Comparison of ENCODE assay signal across 19 cellular contexts in genomic region chr9:92713528-92713927, GRCh38. TPM values are rescaled to one million over a fixed set of nuclear protein-coding genes. Genes with fewer than 3 reads are reported as not detected.
DNase-seq lines count a peak whose midpoint lies in the region; ATAC-seq and TF ChIP-seq lines count a peak whose summit lies in the region.
"Had no signal": no experiment of that assay in that cellular context is flagged by ENCODE, and none has a peak within 500 bp of the region (broad histone marks: within the 10 kb centered on the region; RNA-seq: fewer than 3 reads in every experiment).

No MANE protein-coding gene starts in this region.

- H3K9me3 Mint-ChIP-seq in activated CD8-positive, alpha-beta T cell treated with anti-CD3 and anti-CD28 coated beads, Interleukin-2, amount 10 ng/mL, durations not matched to agents 7 days and 5 days (ENCODE audit: insufficient read depth) = no peaks in the 10 kb centered on the region
- no peaks in the 10 kb centered on the region for H3K9me3 Mint-ChIP-seq in activated CD8-positive, alpha-beta T cell treated with anti-CD3 and anti-CD28 coated beads for 36 hours
- H3K9me3 Mint-ChIP-seq in CD4-positive, alpha-beta memory T cell = no peaks in the 10 kb centered on the region
- H3K9me3 Mint-ChIP-seq in activated T-helper 1 cell treated with anti-CD3 and anti-CD28 coated beads, Interleukin-12 subunit alpha, Interleukin-12 subunit beta, Interleukin-2, Interleukin-4 antibody, amounts not matched to agents 30 ng/mL and 10 ng/mL and 1 ng/mL, durations not matched to agents 14 hours and 24 hours and 36 hours = no peaks in the 10 kb centered on the region
- no peaks in the 10 kb centered on the region for H3K9me3 Mint-ChIP-seq in osteocyte (ENCODE audit: unreplicated experiment)
- no peaks in the 10 kb centered on the region for H3K9me3 Mint-ChIP-seq in activated naive CD8-positive, alpha-beta T cell treated with anti-CD3 and anti-CD28 coated beads, Interleukin-2, amount 50 U/mL, for 24 hours

- no peaks in the 10 kb centered on the region for H3K27me3 ChIP-seq in CD4-positive, alpha-beta memory T cell (ENCODE audit: insufficient read depth, low read length)

- H3K4me1 ChIP-seq in CD4-positive, alpha-beta memory T cell (ENCODE audit: insufficient read depth, low read length) = peaks cover 30% of the 10 kb centered on the region

- no peaks in the 10 kb centered on the region for H3K27me3 Mint-ChIP-seq in activated CD8-positive, alpha-beta T cell treated with anti-CD3 and anti-CD28 coated beads, Interleukin-2, amount 10 ng/mL, durations not matched to agents 7 days and 5 days (ENCODE audit: low read depth)
- H3K27me3 Mint-ChIP-seq in activated CD8-positive, alpha-beta T cell treated with anti-CD3 and anti-CD28 coated beads for 36 hours = no peaks in the 10 kb centered on the region
- no peaks in the 10 kb centered on the region for H3K27me3 Mint-ChIP-seq in CD4-positive, alpha-beta memory T cell
- no peaks in the 10 kb centered on the region for H3K27me3 Mint-ChIP-seq in activated T-helper 1 cell treated with anti-CD3 and anti-CD28 coated beads, Interleukin-12 subunit alpha, Interleukin-12 subunit beta, Interleukin-2, Interleukin-4 antibody, amounts not matched to agents 30 ng/mL and 10 ng/mL and 1 ng/mL, durations not matched to agents 14 hours and 24 hours and 36 hours (ENCODE audit: insufficient read depth)
- H3K27me3 Mint-ChIP-seq in osteocyte (ENCODE audit: unreplicated experiment) = no peaks in the 10 kb centered on the region
- H3K27me3 Mint-ChIP-seq in activated naive CD8-positive, alpha-beta T cell treated with anti-CD3 and anti-CD28 coated beads, Interleukin-2, amount 50 U/mL, for 24 hours = no peaks in the 10 kb centered on the region
- H3K27me3 Mint-ChIP-seq: B cell had no signal

- no peak overlapping the region for H3K27ac ChIP-seq in CD4-positive, alpha-beta memory T cell (ENCODE audit: low read depth, low read length)

- no peak for ATAC-seq in activated CD8-positive, alpha-beta T cell treated with anti-CD3 and anti-CD28 coated beads, Interleukin-2, amount 10 ng/mL, durations not matched to agents 7 days and 5 days
- ATAC-seq in activated CD8-positive, alpha-beta T cell treated with anti-CD3 and anti-CD28 coated beads for 36 hours = no peak
- ATAC-seq in activated naive CD8-positive, alpha-beta T cell treated with anti-CD3 and anti-CD28 coated beads, Interleukin-2, amount 50 U/mL, for 24 hours = no peak
- ATAC-seq in HG02840 (IDR thresholded peaks at IDR 0.05; ENCODE audit: low FRiP score, unreplicated experiment) = no peak
- ATAC-seq: Panc1 had no signal

- H3K9me3 ChIP-seq in CD4-positive, alpha-beta memory T cell (ENCODE audit: control insufficient read depth in 1 of 2, low read length in 2 of 2) = no peaks in the 10 kb centered on the region

- peaks cover 47% of the 10 kb centered on the region for H3K36me3 Mint-ChIP-seq in activated CD8-positive, alpha-beta T cell treated with anti-CD3 and anti-CD28 coated beads, Interleukin-2, amount 10 ng/mL, durations not matched to agents 7 days and 5 days (ENCODE audit: low read depth)
- peaks cover 33% of the 10 kb centered on the region for H3K36me3 Mint-ChIP-seq in activated CD8-positive, alpha-beta T cell treated with anti-CD3 and anti-CD28 coated beads for 36 hours (ENCODE audit: low read depth)
- H3K36me3 Mint-ChIP-seq in CD4-positive, alpha-beta memory T cell = peaks cover 38 to 70% of the 10 kb centered on the region in 2 donors
- H3K36me3 Mint-ChIP-seq in activated T-helper 1 cell treated with anti-CD3 and anti-CD28 coated beads, Interleukin-12 subunit alpha, Interleukin-12 subunit beta, Interleukin-2, Interleukin-4 antibody, amounts not matched to agents 30 ng/mL and 10 ng/mL and 1 ng/mL, durations not matched to agents 14 hours and 24 hours and 36 hours (ENCODE audit: low read depth) = peaks cover 31% of the 10 kb centered on the region
- H3K36me3 Mint-ChIP-seq in osteocyte (ENCODE audit: unreplicated experiment) = peaks cover 20% of the 10 kb centered on the region
- peaks cover 26% of the 10 kb centered on the region for H3K36me3 Mint-ChIP-seq in activated naive CD8-positive, alpha-beta T cell treated with anti-CD3 and anti-CD28 coated beads, Interleukin-2, amount 50 U/mL, for 24 hours (ENCODE audit: low read depth)

- CTCF ChIA-PET in activated CD8-positive, alpha-beta T cell treated with anti-CD3 and anti-CD28 coated beads, Interleukin-2, amount 10 ng/mL, durations not matched to agents 7 days and 5 days (lab: Charles Lee) = interaction anchor here (1.5 to 8.1 kb wide), 2 partner anchors 51 to 77 kb away, joined by 3 to 90 read pairs; no protein-coding TSS in a partner anchor
- CTCF ChIA-PET in activated CD8-positive, alpha-beta T cell treated with anti-CD3 and anti-CD28 coated beads for 36 hours (lab: Charles Lee) = interaction anchor here (0.9 to 7.5 kb wide), 2 partner anchors 11 to 76 kb away, joined by 3 to 96 read pairs; no protein-coding TSS in a partner anchor
- CTCF ChIA-PET in CD4-positive, alpha-beta memory T cell (lab: Charles Lee; ENCODE audit: partially characterized antibody) = interaction anchor here (1.1 to 10.6 kb wide), 8 partner anchors 18 to 577 kb away, joined by 3 to 157 read pairs (median 4); partner anchors contain the start of gene IPPK

- peaks cover 24% of the 10 kb centered on the region for H3K4me1 Mint-ChIP-seq in activated CD8-positive, alpha-beta T cell treated with anti-CD3 and anti-CD28 coated beads, Interleukin-2, amount 10 ng/mL, durations not matched to agents 7 days and 5 days (ENCODE audit: low read depth)
- H3K4me1 Mint-ChIP-seq in activated CD8-positive, alpha-beta T cell treated with anti-CD3 and anti-CD28 coated beads for 36 hours (ENCODE audit: low read depth) = peaks cover 21% of the 10 kb centered on the region
- H3K4me1 Mint-ChIP-seq in CD4-positive, alpha-beta memory T cell = peaks cover 24 to 36% (median 29%) of the 10 kb centered on the region in 4 donors
- peaks cover 17% of the 10 kb centered on the region for H3K4me1 Mint-ChIP-seq in activated T-helper 1 cell treated with anti-CD3 and anti-CD28 coated beads, Interleukin-12 subunit alpha, Interleukin-12 subunit beta, Interleukin-2, Interleukin-4 antibody, amounts not matched to agents 30 ng/mL and 10 ng/mL and 1 ng/mL, durations not matched to agents 14 hours and 24 hours and 36 hours (ENCODE audit: low read depth)
- H3K4me1 Mint-ChIP-seq in osteocyte (ENCODE audit: unreplicated experiment) = no peaks in the 10 kb centered on the region
- peaks cover 22% of the 10 kb centered on the region for H3K4me1 Mint-ChIP-seq in activated naive CD8-positive, alpha-beta T cell treated with anti-CD3 and anti-CD28 coated beads, Interleukin-2, amount 50 U/mL, for 24 hours

- H3K36me3 ChIP-seq in CD4-positive, alpha-beta memory T cell (ENCODE audit: insufficient read depth, low read length) = peaks cover 41% of the 10 kb centered on the region

- POLR2A ChIA-PET in activated CD8-positive, alpha-beta T cell treated with anti-CD3 and anti-CD28 coated beads, Interleukin-2, amount 10 ng/mL, durations not matched to agents 7 days and 5 days (lab: Charles Lee) = interaction anchor here (0.5 kb wide), 1 partner anchor 19 kb away, joined by 5 read pairs; no protein-coding TSS in a partner anchor
- POLR2A ChIA-PET in activated CD8-positive, alpha-beta T cell treated with anti-CD3 and anti-CD28 coated beads for 36 hours (lab: Charles Lee) = interaction anchor here (1.1 kb wide), 1 partner anchor 50 kb away, joined by 4 read pairs; no protein-coding TSS in a partner anchor
- POLR2A ChIA-PET in CD4-positive, alpha-beta memory T cell (lab: Charles Lee; ENCODE audit: partially characterized antibody) = interaction anchor here (1.5 to 3.0 kb wide), 3 partner anchors 43 to 77 kb away, joined by 5 to 18 read pairs (median 6); partner anchors contain the start of genes BICD2 and IPPK

- peak; percentile 20 for DNase-seq in activated CD8-positive, alpha-beta T cell treated with anti-CD3 and anti-CD28 coated beads, Interleukin-2, amount 10 ng/mL, durations not matched to agents 7 days and 5 days
- no peak for DNase-seq in activated CD8-positive, alpha-beta T cell treated with anti-CD3 and anti-CD28 coated beads for 36 hours
- no peak for DNase-seq in CD4-positive, alpha-beta memory T cell
- DNase-seq in activated T-helper 1 cell treated with anti-CD3 and anti-CD28 coated beads, Interleukin-12 subunit alpha, Interleukin-12 subunit beta, Interleukin-2, Interleukin-4 antibody, amounts not matched to agents 30 ng/mL and 10 ng/mL and 1 ng/mL, durations not matched to agents 14 hours and 24 hours and 36 hours (ENCODE audit: low spot score) = no peak
- peak; percentile 82 for DNase-seq in osteocyte (ENCODE audit: extremely low spot score, unreplicated experiment)
- no peak for DNase-seq in activated naive CD8-positive, alpha-beta T cell treated with anti-CD3 and anti-CD28 coated beads, Interleukin-2, amount 50 U/mL, for 24 hours
- DNase-seq in activated CD8-positive, alpha-beta memory T cell treated with anti-CD3 and anti-CD28 coated beads for 24 hours = no peak
- DNase-seq: ACHN, HCEC 1CT, IMR-90, Kasumi-1, NCI-H1417, NCI-H2029, NCI-H2171 treated with DMSO at 0.1 percent for 48 hours, NCI-H774, SHP77 treated with DMSO at 0.1 percent for 48 hours had no signal

- no peak for TF ChIP-seq CTCF in activated CD8-positive, alpha-beta T cell treated with anti-CD3 and anti-CD28 coated beads for 36 hours (IDR thresholded peaks at IDR 0.05)
- TF ChIP-seq CTCF in osteocyte (IDR thresholded peaks at IDR 0.05) = no peak

- intact Hi-C loops in activated CD8-positive, alpha-beta T cell treated with anti-CD3 and anti-CD28 coated beads for 36 hours (cut with micrococcal nuclease) = no loop called here
- intact Hi-C loops in CD4-positive, alpha-beta memory T cell (cut with micrococcal nuclease) = no loop called here
- intact Hi-C loops in activated T-helper 1 cell treated with anti-CD3 and anti-CD28 coated beads, Interleukin-12 subunit alpha, Interleukin-12 subunit beta, Interleukin-2, Interleukin-4 antibody, amounts not matched to agents 30 ng/mL and 10 ng/mL and 1 ng/mL, durations not matched to agents 14 hours and 24 hours and 36 hours (cut with micrococcal nuclease) = no loop called here

- H3K4me3 Mint-ChIP-seq in activated CD8-positive, alpha-beta T cell treated with anti-CD3 and anti-CD28 coated beads, Interleukin-2, amount 10 ng/mL, durations not matched to agents 7 days and 5 days = no peak overlapping the region
- H3K4me3 Mint-ChIP-seq in activated CD8-positive, alpha-beta T cell treated with anti-CD3 and anti-CD28 coated beads for 36 hours = no peak overlapping the region
- no peak overlapping the region for H3K4me3 Mint-ChIP-seq in CD4-positive, alpha-beta memory T cell
- no peak overlapping the region for H3K4me3 Mint-ChIP-seq in activated T-helper 1 cell treated with anti-CD3 and anti-CD28 coated beads, Interleukin-12 subunit alpha, Interleukin-12 subunit beta, Interleukin-2, Interleukin-4 antibody, amounts not matched to agents 30 ng/mL and 10 ng/mL and 1 ng/mL, durations not matched to agents 14 hours and 24 hours and 36 hours
- no peak overlapping the region for H3K4me3 Mint-ChIP-seq in osteocyte (ENCODE audit: unreplicated experiment)
- H3K4me3 Mint-ChIP-seq in activated naive CD8-positive, alpha-beta T cell treated with anti-CD3 and anti-CD28 coated beads, Interleukin-2, amount 50 U/mL, for 24 hours = no peak overlapping the region
- H3K4me3 Mint-ChIP-seq: B cell had no signal

- H3K27ac Mint-ChIP-seq in activated CD8-positive, alpha-beta T cell treated with anti-CD3 and anti-CD28 coated beads, Interleukin-2, amount 10 ng/mL, durations not matched to agents 7 days and 5 days = peak overlapping the region; percentile 43
- H3K27ac Mint-ChIP-seq in activated CD8-positive, alpha-beta T cell treated with anti-CD3 and anti-CD28 coated beads for 36 hours = no peak overlapping the region
- peak overlapping the region; percentile 29 to 96 (median 67) for H3K27ac Mint-ChIP-seq in CD4-positive, alpha-beta memory T cell
- peak overlapping the region; percentile 60 for H3K27ac Mint-ChIP-seq in activated T-helper 1 cell treated with anti-CD3 and anti-CD28 coated beads, Interleukin-12 subunit alpha, Interleukin-12 subunit beta, Interleukin-2, Interleukin-4 antibody, amounts not matched to agents 30 ng/mL and 10 ng/mL and 1 ng/mL, durations not matched to agents 14 hours and 24 hours and 36 hours
- H3K27ac Mint-ChIP-seq in osteocyte (ENCODE audit: unreplicated experiment) = no peak overlapping the region
- H3K27ac Mint-ChIP-seq in activated naive CD8-positive, alpha-beta T cell treated with anti-CD3 and anti-CD28 coated beads, Interleukin-2, amount 50 U/mL, for 24 hours = no peak overlapping the region

- no peak overlapping the region for H3K4me3 ChIP-seq in CD4-positive, alpha-beta memory T cell (ENCODE audit: low read length in 2 of 2)

RNA-seq across cellular contexts. Expression of gene IPPK, which starts 43.6 kb away (rescaled TPM):
- total RNA-seq in activated CD8-positive, alpha-beta T cell treated with anti-CD3 and anti-CD28 coated beads, Interleukin-2, amount 10 ng/mL, durations not matched to agents 7 days and 5 days = 1 to 10 TPM; 8.7 to 9.7 TPM
- 10 to 100 TPM; 12.5 to 15.8 TPM for total RNA-seq in activated CD8-positive, alpha-beta T cell treated with anti-CD3 and anti-CD28 coated beads for 36 hours
- 1 to 10 TPM; 7.2 to 7.9 TPM for total RNA-seq in CD4-positive, alpha-beta memory T cell
- 1 to 10 TPM; 6.3 to 7.5 TPM for polyA plus RNA-seq in CD4-positive, alpha-beta memory T cell
- total RNA-seq in activated T-helper 1 cell treated with anti-CD3 and anti-CD28 coated beads, Interleukin-12 subunit alpha, Interleukin-12 subunit beta, Interleukin-2, Interleukin-4 antibody, amounts not matched to agents 30 ng/mL and 10 ng/mL and 1 ng/mL, durations not matched to agents 14 hours and 24 hours and 36 hours = 14.8 and 14.9 TPM in 2 replicates
- 6.4 and 7.4 TPM in 2 replicates for total RNA-seq in osteocyte

RNA-seq across cellular contexts. Expression of gene BICD2, which starts 51.1 kb away (rescaled TPM):
- total RNA-seq in activated CD8-positive, alpha-beta T cell treated with anti-CD3 and anti-CD28 coated beads, Interleukin-2, amount 10 ng/mL, durations not matched to agents 7 days and 5 days = 10 to 100 TPM; 31.9 to 32.5 TPM
- total RNA-seq in activated CD8-positive, alpha-beta T cell treated with anti-CD3 and anti-CD28 coated beads for 36 hours = 10 to 100 TPM; 14.2 to 16.8 TPM
- total RNA-seq in CD4-positive, alpha-beta memory T cell = 10 to 100 TPM; 33.4 to 34.2 TPM
- 10 to 100 TPM in 1 of 2 donors, 1 to 10 TPM in 1; 3.8 to 20.1 TPM for polyA plus RNA-seq in CD4-positive, alpha-beta memory T cell
- 28.9 and 29.4 TPM in 2 replicates for total RNA-seq in activated T-helper 1 cell treated with anti-CD3 and anti-CD28 coated beads, Interleukin-12 subunit alpha, Interleukin-12 subunit beta, Interleukin-2, Interleukin-4 antibody, amounts not matched to agents 30 ng/mL and 10 ng/mL and 1 ng/mL, durations not matched to agents 14 hours and 24 hours and 36 hours
- 34.8 and 35.4 TPM in 2 replicates for total RNA-seq in osteocyte

Comparison
In these comparisons a context has a peak if more than half of its experiments do, and no peak if none do; other contexts are left out.
1. DNase-seq: peak in activated CD8-positive, alpha-beta T cell treated with anti-CD3 and anti-CD28 coated beads, Interleukin-2, amount 10 ng/mL, durations not matched to agents 7 days and 5 days (single experiment) and osteocyte (single experiment); none in activated CD8-positive, alpha-beta T cell treated with anti-CD3 and anti-CD28 coated beads for 36 hours (single experiment), CD4-positive, alpha-beta memory T cell (0 of 5), activated T-helper 1 cell treated with anti-CD3 and anti-CD28 coated beads, Interleukin-12 subunit alpha, Interleukin-12 subunit beta, Interleukin-2, Interleukin-4 antibody, amounts not matched to agents 30 ng/mL and 10 ng/mL and 1 ng/mL, durations not matched to agents 14 hours and 24 hours and 36 hours (single experiment), activated naive CD8-positive, alpha-beta T cell treated with anti-CD3 and anti-CD28 coated beads, Interleukin-2, amount 50 U/mL, for 24 hours (single experiment) and activated CD8-positive, alpha-beta memory T cell treated with anti-CD3 and anti-CD28 coated beads for 24 hours (single experiment).
2. H3K27ac Mint-ChIP-seq: peak in activated CD8-positive, alpha-beta T cell treated with anti-CD3 and anti-CD28 coated beads, Interleukin-2, amount 10 ng/mL, durations not matched to agents 7 days and 5 days (single experiment), CD4-positive, alpha-beta memory T cell (7 of 7) and activated T-helper 1 cell treated with anti-CD3 and anti-CD28 coated beads, Interleukin-12 subunit alpha, Interleukin-12 subunit beta, Interleukin-2, Interleukin-4 antibody, amounts not matched to agents 30 ng/mL and 10 ng/mL and 1 ng/mL, durations not matched to agents 14 hours and 24 hours and 36 hours (single experiment); none in activated CD8-positive, alpha-beta T cell treated with anti-CD3 and anti-CD28 coated beads for 36 hours (single experiment), osteocyte (single experiment) and activated naive CD8-positive, alpha-beta T cell treated with anti-CD3 and anti-CD28 coated beads, Interleukin-2, amount 50 U/mL, for 24 hours (single experiment).